Comparison of ENCODE assay signal across 14 cellular contexts in genomic region chr2:139478191-139478914, GRCh38.
DNase-seq lines count a peak whose midpoint lies in the region; ATAC-seq and TF ChIP-seq lines count a peak whose summit lies in the region.
"Had no signal": no experiment of that assay in that cellular context is flagged by ENCODE, and none has a peak within 500 bp of the region (broad histone marks: within the 10 kb centered on the region; RNA-seq: fewer than 3 reads in every experiment).

No MANE protein-coding gene starts in this region.

- intact Hi-C loops in ascending aorta (cut with DNase I): no loop called here

- H3K27me3 ChIP-seq in ascending aorta: no peaks in the 10 kb centered on the region
- no peaks in the 10 kb centered on the region for H3K27me3 ChIP-seq in BE2C

- no peak overlapping the region for H3K4me3 ChIP-seq in choroid plexus epithelial cell (ENCODE audit: low read depth, low read length)
- H3K4me3 ChIP-seq in ascending aorta: no peak overlapping the region
- H3K4me3 ChIP-seq in BE2C (ENCODE audit: low read depth, low read length): no peak overlapping the region

- peak; percentile 4 for DNase-seq in A172 (ENCODE audit: low spot score)
- DNase-seq in NCI-H1105 (lab: John Stamatoyannopoulos, UW): peak; percentile 82
- peak; percentile 95 for DNase-seq in NCI-H69 (lab: John Stamatoyannopoulos, UW)
- DNase-seq in choroid plexus epithelial cell (ENCODE audit: low read depth): peak; percentile 2
- DNase-seq in ascending aorta (ENCODE audit: low spot score in 2 of 2): no peak
- no peak for DNase-seq in cortex of kidney (lab: John Stamatoyannopoulos, UW)
- DNase-seq in BE2C: no peak
- DNase-seq: CD8-positive, alpha-beta T cell; IMR-90; mesendoderm; NCI-H1048; nucleus accumbens; stimulated activated naive CD4-positive, alpha-beta T cell had no signal

- H3K4me1 ChIP-seq in ascending aorta: no peaks in the 10 kb centered on the region
- H3K4me1 ChIP-seq in BE2C: no peaks in the 10 kb centered on the region

- no peaks in the 10 kb centered on the region for H3K36me3 ChIP-seq in ascending aorta
- no peaks in the 10 kb centered on the region for H3K36me3 ChIP-seq in BE2C

- no peak for ATAC-seq in HG03439 (IDR thresholded peaks at IDR 0.05; ENCODE audit: unreplicated experiment)
- ATAC-seq: CD8-positive, alpha-beta T cell had no signal

- no peak for TF ChIP-seq CTCF in choroid plexus epithelial cell (conservative IDR thresholded peaks at IDR 0.05; ENCODE audit: low read depth, low read length)
- TF ChIP-seq CTCF in ascending aorta (IDR thresholded peaks at IDR 0.05): no peak
- TF ChIP-seq CTCF in BE2C (IDR thresholded peaks at IDR 0.05; ENCODE audit: low read depth, low read length): no peak

- H3K9me3 ChIP-seq in ascending aorta (no peaks in the 10 kb centered on the region), BE2C (no peaks in the 10 kb centered on the region)

- no peak overlapping the region for H3K27ac ChIP-seq in ascending aorta

Comparison
In these comparisons a context has a peak if more than half of its experiments do, and no peak if none do; other contexts are left out.
1. DNase-seq: peak in A172 (single experiment), NCI-H1105 (single experiment), NCI-H69 (single experiment) and choroid plexus epithelial cell (single experiment); none in ascending aorta (0 of 2), cortex of kidney (single experiment) and BE2C (single experiment).